ENCODE assay signal across 1 cellular context in the genomic region with DNA sequence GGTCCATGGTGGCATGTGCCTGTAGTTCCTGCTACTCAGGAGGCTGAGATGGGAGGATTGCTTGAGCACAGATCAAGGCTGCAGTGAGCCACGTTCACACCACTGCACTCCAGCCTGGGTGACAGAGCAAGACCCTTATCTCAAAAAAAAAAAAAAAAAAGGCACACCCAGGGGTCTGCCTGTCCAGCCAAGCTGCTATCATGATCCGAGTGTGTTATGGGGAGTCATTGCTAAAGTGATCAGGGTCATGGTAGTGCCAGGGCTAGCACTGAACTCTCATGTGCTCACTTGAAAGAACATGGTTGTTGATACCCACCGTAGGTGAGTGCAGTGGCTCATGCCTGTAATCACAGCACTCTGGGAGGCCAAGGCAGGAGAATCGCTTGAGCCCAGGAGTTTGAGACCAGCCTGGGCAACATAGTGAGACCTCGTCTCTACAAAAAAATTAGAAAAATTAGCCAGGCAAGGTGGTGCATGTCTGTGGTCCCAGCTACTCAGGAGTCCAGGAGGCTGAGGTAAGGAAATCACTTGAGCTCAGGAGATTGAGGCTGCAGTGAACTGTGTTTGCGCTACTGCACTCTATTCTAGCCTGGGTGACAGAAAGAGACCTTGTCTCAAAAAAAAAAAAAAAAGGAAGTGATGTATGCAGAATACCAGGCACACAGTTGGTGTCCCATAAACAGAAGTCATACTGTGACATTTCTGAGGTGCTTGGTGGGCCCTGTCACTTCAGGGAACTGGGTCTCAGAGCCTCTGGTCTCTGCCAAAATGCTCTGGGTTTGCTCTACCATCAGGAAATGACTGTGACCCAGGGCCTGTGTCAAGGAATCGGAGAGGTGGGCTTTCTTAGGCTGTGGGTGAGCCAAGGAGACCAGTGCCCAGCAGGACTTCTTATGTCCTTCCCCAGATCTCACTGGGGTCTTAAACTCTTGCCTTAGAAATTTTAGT.
TF ChIP-seq lines count a peak whose summit lies in the region.

No MANE protein-coding gene starts in this region.

TF ChIP-seq in K562, 482 proteins besides CTCF, POLR2A, EP300 and RAD21:
- no peak for TF ChIP-seq EP400 (IDR thresholded peaks at IDR 0.05)
- TF ChIP-seq CREBBP (IDR thresholded peaks at IDR 0.05; ENCODE audit: low read depth, low read length): no peak
- TF ChIP-seq SMAD3 (CRISPR knock-in tag; conservative IDR thresholded peaks at IDR 0.05): no peak
- TF ChIP-seq SPI1 (IDR thresholded peaks at IDR 0.05; ENCODE audit: borderline replicate concordance, low read depth, low read length): peak; percentile 65; the same call in 1 of the 2 replicates
